13 cellular contexts compared by ENCODE assay signal in genomic region chr5:96855041-96855872, GRCh38. TPM values are rescaled to one million over a fixed set of nuclear protein-coding genes. Genes with fewer than 3 reads are reported as not detected.
DNase-seq lines count a peak whose midpoint lies in the region; ATAC-seq and TF ChIP-seq lines count a peak whose summit lies in the region.
"Had no signal": no experiment of that assay in that cellular context is flagged by ENCODE, and none has a peak within 500 bp of the region (broad histone marks: within the 10 kb centered on the region; RNA-seq: fewer than 3 reads in every experiment).

No MANE protein-coding gene starts in this region.

- H3K9me3 ChIP-seq in ovary, result no peaks in the 10 kb centered on the region
- H3K9me3 ChIP-seq: pancreas had no signal

- no peak for TF ChIP-seq CTCF in choroid plexus epithelial cell (conservative IDR thresholded peaks at IDR 0.05; ENCODE audit: low read depth, low read length)
- TF ChIP-seq CTCF in ovary (IDR thresholded peaks at IDR 0.05), result no peak

- intact Hi-C loops in ovary (cut with DNase I), result no loop called here

- no peak for ATAC-seq in activated CD4-positive, CD25-positive, alpha-beta regulatory T cell treated with anti-CD3 and anti-CD28 coated beads, Interleukin-2, amount 50 U/mL, for 24 hours
- ATAC-seq: activated T-cell treated with anti-CD3 and anti-CD28 coated beads, Interleukin-2, amount 50 U/mL, for 72 hours; WTC11 had no signal

- no peak for TF ChIP-seq POLR2A in ovary (IDR thresholded peaks at IDR 0.05)

- no peak for TF ChIP-seq EP300 in ovary (IDR thresholded peaks at IDR 0.05)

- no peaks in the 10 kb centered on the region for H3K4me1 ChIP-seq in ovary (ENCODE audit: insufficient read depth)
- H3K4me1 ChIP-seq: pancreas had no signal

- 14 to 43% (median 16%) methylated on average over 6 of the region's 6 CpGs for WGBS in ovary, 3 donors

- DNase-seq in AML-193 (lab: John Stamatoyannopoulos, UW) (peak; percentile 45 to 50), NOMO-1 (lab: John Stamatoyannopoulos, UW; ENCODE audit: unreplicated experiment in 2 of 2) (peak; percentile 12 to 75), choroid plexus epithelial cell (ENCODE audit: low read depth) (peak; percentile 56), middle frontal gyrus (ENCODE audit: extremely low spot score, low spot score) (peak; percentile 16), ovary (no peak), SKM-1 (lab: John Stamatoyannopoulos, UW; ENCODE audit: unreplicated experiment) (no peak)
- no peak for DNase-seq in stimulated activated CD4-positive, alpha-beta T cell treated with anti-CD3 and anti-CD28 coated beads, Interleukin-15, amount 100 ng/mL, for 24 hours
- DNase-seq: activated T-cell treated with anti-CD3 and anti-CD28 coated beads, Interleukin-2, amount 50 U/mL, for 72 hours; brain microvascular endothelial cell; NCI-H2029; pancreas had no signal

- no peaks in the 10 kb centered on the region for H3K27me3 ChIP-seq in ovary
- H3K27me3 ChIP-seq: brain microvascular endothelial cell, pancreas had no signal

- H3K4me3 ChIP-seq in choroid plexus epithelial cell (ENCODE audit: low read depth, low read length) (no peak overlapping the region), ovary (no peak overlapping the region)
- H3K4me3 ChIP-seq: pancreas had no signal

- H3K36me3 ChIP-seq in ovary, result no peaks in the 10 kb centered on the region
- H3K36me3 ChIP-seq: brain microvascular endothelial cell, pancreas had no signal

- no peak overlapping the region for H3K27ac ChIP-seq in ovary
- H3K27ac ChIP-seq: brain microvascular endothelial cell, pancreas had no signal

RNA-seq across cellular contexts. Expression of gene ERAP2, which starts 21.0 kb away (rescaled TPM):
- 10 to 100 TPM in 6 of 7 donors, 1 to 10 TPM in 1; 5.2 to 22.0 (median 15.9) TPM for total RNA-seq in ovary
- polyA plus RNA-seq in ovary, result 10 to 100 TPM in 1 of 2 donors, 1 to 10 TPM in 1; 1.3 to 19.2 TPM

RNA-seq across cellular contexts. Expression of gene ERAP1, which starts 47.5 kb away (rescaled TPM):
- total RNA-seq in ovary, result 10 to 100 TPM; 18.6 to 57.7 (median 40.6) TPM
- polyA plus RNA-seq in ovary, result 10 to 100 TPM; 12.5 to 50.1 TPM

Comparison
In these comparisons a context has a peak if more than half of its experiments do, and no peak if none do; other contexts are left out.
1. DNase-seq: peak in AML-193 (2 of 2), NOMO-1 (2 of 2), choroid plexus epithelial cell (single experiment) and middle frontal gyrus (single experiment); none in ovary (0 of 5), SKM-1 (single experiment) and stimulated activated CD4-positive, alpha-beta T cell treated with anti-CD3 and anti-CD28 coated beads, Interleukin-15, amount 100 ng/mL, for 24 hours (single experiment).